17 cellular contexts compared by ENCODE assay signal in genomic region chrX:7801706-7802105, GRCh38. TPM values are rescaled to one million over a fixed set of nuclear protein-coding genes. Genes with fewer than 3 reads are reported as not detected.
DNase-seq lines count a peak whose midpoint lies in the region; TF ChIP-seq lines count a peak whose summit lies in the region.
"Had no signal": no experiment of that assay in that cellular context is flagged by ENCODE, and none has a peak within 500 bp of the region (broad histone marks: within the 10 kb centered on the region; RNA-seq: fewer than 3 reads in every experiment).

No MANE protein-coding gene starts in this region.

- DNase-seq in MG63, result peak; percentile 26
- DNase-seq in fibroblast of gingiva (ENCODE audit: low read depth), result peak; percentile 41
- DNase-seq in osteoblast (ENCODE audit: insufficient read length, low spot score, missing footprints), result peak; percentile 32
- no peak for DNase-seq in DMS 273 treated with DMSO at 0.1 percent for 48 hours (lab: John Stamatoyannopoulos, UW)
- no peak for DNase-seq in glomerular visceral epithelial cell (ENCODE audit: extremely low spot score)
- DNase-seq in GM19238 (ENCODE audit: insufficient read length, low spot score), result no peak
- DNase-seq: C1 segment of cervical spinal cord; Calu3; CD4-positive, alpha-beta T cell; DMS79; EL; H9; HFFc6 had no signal

- no peaks in the 10 kb centered on the region for H3K9me3 ChIP-seq in DOHH2 (ENCODE audit: control insufficient read depth, insufficient read depth, low read length)
- no peaks in the 10 kb centered on the region for H3K9me3 ChIP-seq in MG63
- H3K9me3 ChIP-seq in osteoblast (ENCODE audit: low read depth, low read length), result no peaks in the 10 kb centered on the region

- H3K79me2 ChIP-seq in DOHH2 (ENCODE audit: control insufficient read depth, low read length) (peaks cover 7% of the 10 kb centered on the region; the same call in 1 of the 2 replicates), osteoblast (ENCODE audit: insufficient read depth, low read length) (no peaks in the 10 kb centered on the region)

- H3K9me2 ChIP-seq in DOHH2 (replicated peaks; ENCODE audit: control insufficient read depth, low read length), result no peaks in the 10 kb centered on the region

- H3K27me3 ChIP-seq in DOHH2 (ENCODE audit: control insufficient read depth, low read length), result no peaks in the 10 kb centered on the region
- no peaks in the 10 kb centered on the region for H3K27me3 ChIP-seq in MG63
- no peaks in the 10 kb centered on the region for H3K27me3 ChIP-seq in osteoblast (ENCODE audit: insufficient read depth, low read length)

- peak overlapping the region; percentile 79 for H3K27ac ChIP-seq in DOHH2 (ENCODE audit: low read depth, low read length)
- no peak overlapping the region for H3K27ac ChIP-seq in osteoblast (ENCODE audit: low read depth, low read length)
- H3K27ac ChIP-seq: HL-60 had no signal

- H3K4me3 ChIP-seq in DOHH2 (ENCODE audit: low read length) (no peak overlapping the region; the same call in 1 of the 2 replicates), MG63 (no peak overlapping the region), osteoblast (ENCODE audit: insufficient read depth, low read length) (no peak overlapping the region)
- H3K4me3 ChIP-seq: GM23338 had no signal

- H3K36me3 ChIP-seq in DOHH2 (ENCODE audit: control insufficient read depth, low read length) (no peaks in the 10 kb centered on the region), MG63 (no peaks in the 10 kb centered on the region), osteoblast (ENCODE audit: insufficient read depth, low read length) (no peaks in the 10 kb centered on the region)

- no peak overlapping the region for H2AFZ ChIP-seq in osteoblast (ENCODE audit: low read length)
- H2AFZ ChIP-seq: GM23338 had no signal

- peak overlapping the region; percentile 60 for H3K4me2 ChIP-seq in DOHH2 (ENCODE audit: low read length)
- no peak overlapping the region for H3K4me2 ChIP-seq in osteoblast (ENCODE audit: insufficient read depth, low read length)
- H3K4me2 ChIP-seq: GM23338 had no signal

- peaks cover 6% of the 10 kb centered on the region; the same call in 1 of the 2 replicates for H3F3A ChIP-seq in DOHH2 (ENCODE audit: control insufficient read depth, insufficient read depth)

- TF ChIP-seq CTCF in DOHH2 (IDR thresholded peaks at IDR 0.05; ENCODE audit: low read depth, low read length, poor library complexity, severe bottlenecking) (no peak), osteoblast (IDR thresholded peaks at IDR 0.05; ENCODE audit: extremely low read depth, low read depth, low read length) (no peak)

- H4K20me1 ChIP-seq in DOHH2 (ENCODE audit: control insufficient read depth, insufficient read depth, low read depth, low read length) (no peaks in the 10 kb centered on the region), osteoblast (ENCODE audit: insufficient read depth, low read length) (no peaks in the 10 kb centered on the region)

- H3K4me1 ChIP-seq in DOHH2 (ENCODE audit: control insufficient read depth, low read length) (peaks cover 70% of the 10 kb centered on the region), osteoblast (ENCODE audit: insufficient read depth, low read length) (no peaks in the 10 kb centered on the region)

RNA-seq across cellular contexts. Expression of gene VCX, which starts 41.3 kb away (rescaled TPM):
- total RNA-seq in MG63 (2014; rRNA removed; shearing (Covaris generic); ENCODE audit: low replicate concordance), result not detected in 2 replicates
- not detected in 2 replicates for total RNA-seq in osteoblast
- total RNA-seq: B cell; Calu3; CD4-positive, alpha-beta T cell; H9; HFFc6 had no signal

Comparison
In these comparisons a context has a peak if more than half of its experiments do, and no peak if none do; other contexts are left out.
1. DNase-seq: peak in MG63 (single experiment), fibroblast of gingiva (single experiment) and osteoblast (single experiment); none in DMS 273 treated with DMSO at 0.1 percent for 48 hours (single experiment), glomerular visceral epithelial cell (single experiment) and GM19238 (single experiment).